Comparison of ENCODE assay signal across 25 cellular contexts in genomic region chr3:150447084-150447483, GRCh38. TPM values are rescaled to one million over a fixed set of nuclear protein-coding genes. Genes with fewer than 3 reads are reported as not detected.
DNase-seq lines count a peak whose midpoint lies in the region; ATAC-seq and TF ChIP-seq lines count a peak whose summit lies in the region.
"Had no signal": no experiment of that assay in that cellular context is flagged by ENCODE, and none has a peak within 500 bp of the region (broad histone marks: within the 10 kb centered on the region; RNA-seq: fewer than 3 reads in every experiment).

No MANE protein-coding gene starts in this region.

- H2BK15ac ChIP-seq in mesenchymal stem cell (ENCODE audit: low read depth, poor library complexity, severe bottlenecking): no peak overlapping the region

- H3K36me3 ChIP-seq in SK-N-SH (replicated peaks in 1 of 2; ENCODE audit: control insufficient read depth in 1 of 2, insufficient read depth in 2 of 2, low read length in 1 of 2): peaks cover 13 to 25% of the 10 kb centered on the region in 2 experiments
- no peaks in the 10 kb centered on the region for H3K36me3 ChIP-seq in brain microvascular endothelial cell (replicated peaks)
- peaks cover 0 to 8% of the 10 kb centered on the region in 2 experiments for H3K36me3 ChIP-seq in mesenchymal stem cell (ENCODE audit: control insufficient read depth in 1 of 2, insufficient read depth in 2 of 2, low read depth in 1 of 2, low read length in 2 of 2)
- H3K36me3 ChIP-seq in uterus: no peaks in the 10 kb centered on the region
- H3K36me3 ChIP-seq: stomach, upper lobe of left lung had no signal

- no peak for TF ChIP-seq POLR2A in uterus (IDR thresholded peaks at IDR 0.05)

- peaks cover 70% of the 10 kb centered on the region for H3F3A ChIP-seq in SK-N-SH (replicated peaks; ENCODE audit: insufficient read depth)

- H3K4me3 Mint-ChIP-seq in type B pancreatic cell: no peak overlapping the region
- H3K4me3 Mint-ChIP-seq: IgD-negative memory B cell; natural killer cell treated with Interleukin-12 subunit alpha and Interleukin-12 subunit beta and Interleukin-15 and Interleukin-18, amount 100 ng/mL, for 72 hours; T-helper 1 cell treated with Interleukin-12 subunit alpha and Interleukin-12 subunit beta and Interleukin-4 antibody, amounts not matched to agents 30 μg/mL and 1 μg/mL, for 36 hours had no signal

- CTCF ChIA-PET in SK-N-SH (lab: Yijun Ruan, JAX): no interaction called here

- peaks cover 5% of the 10 kb centered on the region for H3K9me3 Mint-ChIP-seq in type B pancreatic cell
- H3K9me3 Mint-ChIP-seq: IgD-negative memory B cell; natural killer cell treated with Interleukin-12 subunit alpha and Interleukin-12 subunit beta and Interleukin-15 and Interleukin-18, amount 100 ng/mL, for 72 hours; T-helper 1 cell treated with Interleukin-12 subunit alpha and Interleukin-12 subunit beta and Interleukin-4 antibody, amounts not matched to agents 30 μg/mL and 1 μg/mL, for 36 hours had no signal

- POLR2A ChIA-PET in SK-N-SH (lab: Yijun Ruan, JAX): no interaction called here

- H4K91ac ChIP-seq in mesenchymal stem cell (ENCODE audit: low read length): no peak overlapping the region

- peaks cover 27% of the 10 kb centered on the region for H3K4me1 Mint-ChIP-seq in type B pancreatic cell (ENCODE audit: unreplicated experiment)

- H3K27me3 Mint-ChIP-seq in type B pancreatic cell: no peaks in the 10 kb centered on the region
- H3K27me3 Mint-ChIP-seq: IgD-negative memory B cell; natural killer cell treated with Interleukin-12 subunit alpha and Interleukin-12 subunit beta and Interleukin-15 and Interleukin-18, amount 100 ng/mL, for 72 hours had no signal

- 88% methylated on average over 2 of the region's 2 CpGs for WGBS in SK-N-SH (ENCODE audit: low lambda C conversion rate)
- WGBS in mesenchymal stem cell: 53% methylated on average over 2 of the region's 2 CpGs

- DNase-seq in SK-N-SH: no peak
- DNase-seq in brain microvascular endothelial cell: no peak
- DNase-seq in mesenchymal stem cell: peak; percentile 61
- no peak for DNase-seq in type B pancreatic cell (ENCODE audit: extremely low spot score, unreplicated experiment)
- DNase-seq in activated gamma-delta T cell treated with Interleukin-2 at 50 U/mL for 16 hours: no peak
- DNase-seq in uterus: no peak
- DNase-seq: 8988T; activated CD4-positive, alpha-beta T cell treated with anti-CD3 and anti-CD28 coated beads, Interleukin-2, amount 50 U/mL, for 1 hour; activated CD8-positive, alpha-beta memory T cell treated with anti-CD3 and anti-CD28 coated beads, Interleukin-2, amount 50 U/mL, for 48 hours; activated effector memory CD4-positive, alpha-beta T cell treated with Interleukin-2 at 50 U/mL for 16 hours; dorsolateral prefrontal cortex; kidney; NCI-H146; NCI-H774; psoas muscle; SHP77 treated with DMSO at 0.1 percent for 48 hours; stimulated activated CD4-positive, alpha-beta T cell treated with anti-CD3 and anti-CD28 coated beads, Interleukin-4, amount 100 ng/mL, for 4 hours; stomach; upper lobe of left lung had no signal

- no peak for TF ChIP-seq CTCF in SK-N-SH (IDR thresholded peaks at IDR 0.05)
- TF ChIP-seq CTCF in brain microvascular endothelial cell (IDR thresholded peaks at IDR 0.05; ENCODE audit: low read depth, low read length, missing control alignments): no peak
- no peak for TF ChIP-seq CTCF in type B pancreatic cell (conservative IDR thresholded peaks at IDR 0.05)
- TF ChIP-seq CTCF in uterus (IDR thresholded peaks at IDR 0.05): no peak

- H3K9ac ChIP-seq in SK-N-SH (no peak overlapping the region), mesenchymal stem cell (ENCODE audit: low read length) (no peak overlapping the region)

- H4K20me1 ChIP-seq in SK-N-SH (ENCODE audit: insufficient read depth): peaks cover 25% of the 10 kb centered on the region

- peak overlapping the region in 1 of 2 experiments; percentile 78; a peak in 2 of 4 replicates for H3K27ac ChIP-seq in SK-N-SH (ENCODE audit: low read depth in 2 of 2, low read length in 1 of 2)
- peak overlapping the region; percentile 41 for H3K27ac ChIP-seq in brain microvascular endothelial cell
- H3K27ac ChIP-seq in mesenchymal stem cell (ENCODE audit: low read length, poor library complexity, severe bottlenecking): peak overlapping the region; percentile 62
- peak overlapping the region in 1 of 2 donors; percentile 3 for H3K27ac ChIP-seq in uterus
- H3K27ac ChIP-seq: dorsolateral prefrontal cortex, psoas muscle, skin epidermis, stomach had no signal

- H3K27ac Mint-ChIP-seq in type B pancreatic cell: peak overlapping the region; percentile 14
- H3K27ac Mint-ChIP-seq: T-helper 1 cell treated with Interleukin-12 subunit alpha and Interleukin-12 subunit beta and Interleukin-4 antibody, amounts not matched to agents 30 μg/mL and 1 μg/mL, for 36 hours had no signal

- peak overlapping the region in 1 of 2 experiments; percentile 39 for H3K18ac ChIP-seq in mesenchymal stem cell (ENCODE audit: low read depth in 1 of 2, low read length in 2 of 2)

- no peaks in the 10 kb centered on the region for H3K9me2 ChIP-seq in SK-N-SH

- H3K4ac ChIP-seq in mesenchymal stem cell (ENCODE audit: low read depth in 1 of 2, low read length in 2 of 2): no peak overlapping the region

- intact Hi-C loops in uterus (cut with DNase I; ENCODE audit: low total_unique reads): no loop called here

- no peaks in the 10 kb centered on the region for H3K79me1 ChIP-seq in mesenchymal stem cell (replicated peaks; ENCODE audit: low read length, poor library complexity, severe bottlenecking)

- H2AK5ac ChIP-seq in mesenchymal stem cell (ENCODE audit: low read length, severe bottlenecking): no peak overlapping the region

- no peak overlapping the region for H2BK12ac ChIP-seq in mesenchymal stem cell (ENCODE audit: low read length in 2 of 2)

- H3K14ac ChIP-seq in mesenchymal stem cell (ENCODE audit: low read length in 2 of 2): no peak overlapping the region

- no peak overlapping the region for H2BK120ac ChIP-seq in mesenchymal stem cell (ENCODE audit: low read depth, low read length)

- TF ChIP-seq EP300 in SK-N-SH (IDR thresholded peaks at IDR 0.05; ENCODE audit: borderline replicate concordance in 1 of 2, low read depth in 1 of 2, low read length in 1 of 2): no peak

- H3K4me2 ChIP-seq in SK-N-SH (peak overlapping the region; percentile 61), mesenchymal stem cell (ENCODE audit: low read length, poor library complexity, severe bottlenecking) (no peak overlapping the region)

- no peak overlapping the region for H4K8ac ChIP-seq in mesenchymal stem cell (ENCODE audit: low read length)

- in situ Hi-C loops in brain microvascular endothelial cell (cut with HindIII; ENCODE audit: low pct_ligation_motif_present, low sequenced_read_pairs): no loop called here

- H2AFZ ChIP-seq in SK-N-SH (ENCODE audit: low read depth) (no peak overlapping the region), mesenchymal stem cell (ENCODE audit: low read depth, low read length) (no peak overlapping the region)

- H3K79me2 ChIP-seq in SK-N-SH (ENCODE audit: insufficient read depth): peaks cover 89% of the 10 kb centered on the region

- TF ChIP-seq RAD21 in SK-N-SH (IDR thresholded peaks at IDR 0.05; ENCODE audit: low read length): no peak

- H3K4me3 ChIP-seq in SK-N-SH (ENCODE audit: low read depth in 2 of 2, low read length in 1 of 2) (no peak overlapping the region; a peak in 1 of 4 replicates), brain microvascular endothelial cell (ENCODE audit: low read depth, low read length) (no peak overlapping the region), mesenchymal stem cell (ENCODE audit: insufficient read depth in 1 of 2, low read depth in 1 of 2, low read length in 2 of 2) (no peak overlapping the region), uterus (no peak overlapping the region)
- H3K4me3 ChIP-seq: dorsolateral prefrontal cortex, psoas muscle, skin epidermis, stomach, upper lobe of left lung had no signal

- ATAC-seq in SK-N-SH treated with all-trans-retinoic acid at 6 μM for 48 hours (no peak; the same call in 1 of the 3 replicates), HG03175 (IDR thresholded peaks at IDR 0.05; ENCODE audit: unreplicated experiment) (no peak)
- ATAC-seq: natural killer cell treated with Interleukin-12 subunit alpha and Interleukin-12 subunit beta and Interleukin-15 and Interleukin-18, amount 100 ng/mL, for 72 hours; psoas muscle had no signal

- peaks cover 29% of the 10 kb centered on the region for H3K36me3 Mint-ChIP-seq in type B pancreatic cell

- H3K27me3 ChIP-seq in SK-N-SH (ENCODE audit: insufficient read depth) (no peaks in the 10 kb centered on the region), brain microvascular endothelial cell (replicated peaks) (no peaks in the 10 kb centered on the region), mesenchymal stem cell (ENCODE audit: control insufficient read depth in 1 of 2, insufficient read depth in 1 of 2, low read length in 2 of 2) (no peaks in the 10 kb centered on the region), uterus (no peaks in the 10 kb centered on the region)
- H3K27me3 ChIP-seq: dorsolateral prefrontal cortex, stomach, upper lobe of left lung had no signal

- H3K23ac ChIP-seq in mesenchymal stem cell (ENCODE audit: low read length in 2 of 2): no peak overlapping the region

- no peak overlapping the region for H2BK5ac ChIP-seq in mesenchymal stem cell (ENCODE audit: low read depth, low read length, poor library complexity, severe bottlenecking)

- H3K4me1 ChIP-seq in SK-N-SH (ENCODE audit: control insufficient read depth in 1 of 2, insufficient read depth in 2 of 2, low read depth in 1 of 2, low read length in 1 of 2) (peaks cover 3 to 42% of the 10 kb centered on the region in 2 experiments; a peak in 2 of 4 replicates), mesenchymal stem cell (ENCODE audit: control insufficient read depth, insufficient read depth, low read depth, low read length) (peaks cover 3% of the 10 kb centered on the region), uterus (peaks cover 0 to 22% of the 10 kb centered on the region in 2 donors)

- H3K9me3 ChIP-seq in SK-N-SH (no peaks in the 10 kb centered on the region), mesenchymal stem cell (ENCODE audit: control insufficient read depth, low read length) (no peaks in the 10 kb centered on the region), uterus (no peaks in the 10 kb centered on the region)
- H3K9me3 ChIP-seq: psoas muscle, stomach, upper lobe of left lung had no signal

TF ChIP-seq in SK-N-SH, 30 proteins besides CTCF, POLR2A, EP300 and RAD21:
- TF ChIP-seq SIN3A (IDR thresholded peaks at IDR 0.05; ENCODE audit: borderline replicate concordance, low read depth, low read length): no peak

TF ChIP-seq in SK-N-SH treated with all-trans-retinoic acid at 6 μM for 48 hours, 23 proteins besides CTCF, POLR2A, EP300 and RAD21 (continues in another document):
- TF ChIP-seq GLIS3 (CRISPR knock-in tag; IDR thresholded peaks at IDR 0.05) (no peak), BACH2 (CRISPR knock-in tag; IDR thresholded peaks at IDR 0.05; ENCODE audit: borderline replicate concordance) (no peak)

RNA-seq across cellular contexts. Expression of gene TSC22D2, which starts 39.0 kb away (rescaled TPM):
- polyA plus RNA-seq in SK-N-SH (2012; rRNA removed): 4.4 and 4.8 TPM in 2 replicates
- 7.3 and 7.9 TPM in 2 replicates for polyA plus RNA-seq in SK-N-SH (2012; cell fraction: cytosol; rRNA removed)
- 4.3 and 13.1 TPM in 2 replicates for polyA plus RNA-seq in SK-N-SH (2012; cell fraction: nucleus; rRNA removed)
- polyA plus RNA-seq in mesenchymal stem cell (2013, experiment 1 of 2): 29.1 TPM
- 29.3 TPM for polyA plus RNA-seq in mesenchymal stem cell (2013, experiment 2 of 2)
- total RNA-seq in type B pancreatic cell (ENCODE audit: low replicate concordance) (64.4 and 106 TPM in 2 replicates), uterus (10 to 100 TPM; 11.8 to 60.5 (median 23.6) TPM)
